Comparison of ENCODE assay signal across 7 cellular contexts in genomic region chr3:141888548-141888947, GRCh38. TPM values are rescaled to one million over a fixed set of nuclear protein-coding genes. Genes with fewer than 3 reads are reported as not detected.
DNase-seq lines count a peak whose midpoint lies in the region; ATAC-seq, FAIRE-seq and TF ChIP-seq lines count a peak whose summit lies in the region.
"Not testable (repeated sequence)": the region's sequence is repeated elsewhere in the genome, so short reads cannot be mapped to it uniquely, and the experiment has no call there.

No MANE protein-coding gene starts in this region.

- POLR2A ChIA-PET in activated CD4-positive, alpha-beta memory T cell treated with anti-CD3 and anti-CD28 coated beads for 36 hours (lab: Charles Lee) = not testable (repeated sequence)

- ATAC-seq in activated T-cell treated with anti-CD3 and anti-CD28 coated beads, Interleukin-2, amount 50 U/mL, for 4 hours = peak; percentile 14 to 51

- not testable (repeated sequence) for H3K36me3 ChIP-seq in bronchial epithelial cell (ENCODE audit: control insufficient read depth, insufficient read depth, low read length)

- H3K36me3 Mint-ChIP-seq in activated CD4-positive, alpha-beta memory T cell treated with anti-CD3 and anti-CD28 coated beads for 36 hours = peaks cover 35% of the 10 kb centered on the region
- H3K36me3 Mint-ChIP-seq in activated T-cell treated with anti-CD3 and anti-CD28 coated beads, Interleukin-2, amount 50 U/mL, for 4 hours (ENCODE audit: insufficient read depth) = peaks cover 41% of the 10 kb centered on the region
- H3K36me3 Mint-ChIP-seq in activated naive CD8-positive, alpha-beta T cell = peaks cover 15% of the 10 kb centered on the region

- peaks cover 15% of the 10 kb centered on the region for H3K9me3 Mint-ChIP-seq in activated CD4-positive, alpha-beta memory T cell treated with anti-CD3 and anti-CD28 coated beads for 36 hours
- peaks cover 14% of the 10 kb centered on the region for H3K9me3 Mint-ChIP-seq in activated T-cell treated with anti-CD3 and anti-CD28 coated beads, Interleukin-2, amount 50 U/mL, for 4 hours
- H3K9me3 Mint-ChIP-seq in activated naive CD8-positive, alpha-beta T cell (ENCODE audit: low read depth) = not testable (repeated sequence)

- H3K27me3 ChIP-seq in bronchial epithelial cell (ENCODE audit: control insufficient read depth, insufficient read depth, low read length) = not testable (repeated sequence)

- intact Hi-C loops in activated CD4-positive, alpha-beta memory T cell treated with anti-CD3 and anti-CD28 coated beads for 36 hours (cut with micrococcal nuclease) = not testable (repeated sequence)

- peaks cover 66% of the 10 kb centered on the region for H3K4me1 Mint-ChIP-seq in activated CD4-positive, alpha-beta memory T cell treated with anti-CD3 and anti-CD28 coated beads for 36 hours (ENCODE audit: low read depth)
- peaks cover 56% of the 10 kb centered on the region for H3K4me1 Mint-ChIP-seq in activated T-cell treated with anti-CD3 and anti-CD28 coated beads, Interleukin-2, amount 50 U/mL, for 4 hours (ENCODE audit: low read depth)
- H3K4me1 Mint-ChIP-seq in activated naive CD8-positive, alpha-beta T cell (ENCODE audit: low read depth) = peaks cover 65% of the 10 kb centered on the region

- peak; percentile 12 for DNase-seq in NCI-H82 (lab: John Stamatoyannopoulos, UW)
- DNase-seq in activated CD4-positive, alpha-beta memory T cell treated with anti-CD3 and anti-CD28 coated beads for 36 hours; activated T-cell treated with anti-CD3 and anti-CD28 coated beads, Interleukin-2, amount 50 U/mL, for 4 hours: not testable (repeated sequence)
- DNase-seq in bronchial epithelial cell (ENCODE audit: low read depth) = peak; percentile 10
- peak; percentile 14 for DNase-seq in stimulated activated CD4-positive, alpha-beta T cell treated with anti-CD3 and anti-CD28 coated beads, Interleukin-1b, Interleukin-23, amount 100 ng/mL, for 48 hours
- peak; percentile 3 to 28 for DNase-seq in stimulated activated CD8-positive, alpha-beta memory T cell treated with anti-CD3 and anti-CD28 coated beads, Interleukin-7, amount 100 ng/mL, for 4 hours (ENCODE audit: low read depth in 2 of 2)

- not testable (repeated sequence) for TF ChIP-seq CTCF in bronchial epithelial cell (IDR thresholded peaks at IDR 0.05; ENCODE audit: insufficient read depth, low read length, severe bottlenecking)

- CTCF ChIA-PET in activated CD4-positive, alpha-beta memory T cell treated with anti-CD3 and anti-CD28 coated beads for 36 hours (lab: Charles Lee) = not testable (repeated sequence)

- H3K27ac Mint-ChIP-seq in activated CD4-positive, alpha-beta memory T cell treated with anti-CD3 and anti-CD28 coated beads for 36 hours = peak overlapping the region; percentile 36
- peak overlapping the region; percentile 81 for H3K27ac Mint-ChIP-seq in activated naive CD8-positive, alpha-beta T cell

- H3K4me3 ChIP-seq in bronchial epithelial cell (ENCODE audit: low read depth, low read length) = not testable (repeated sequence)

- not testable (repeated sequence) for H3K27me3 Mint-ChIP-seq in activated CD4-positive, alpha-beta memory T cell treated with anti-CD3 and anti-CD28 coated beads for 36 hours; activated T-cell treated with anti-CD3 and anti-CD28 coated beads, Interleukin-2, amount 50 U/mL, for 4 hours (ENCODE audit: low read depth); activated naive CD8-positive, alpha-beta T cell

- FAIRE-seq in bronchial epithelial cell (lab: Jason Lieb, UNC) = not testable (repeated sequence)

- not testable (repeated sequence) for H3K4me3 Mint-ChIP-seq in activated CD4-positive, alpha-beta memory T cell treated with anti-CD3 and anti-CD28 coated beads for 36 hours; activated T-cell treated with anti-CD3 and anti-CD28 coated beads, Interleukin-2, amount 50 U/mL, for 4 hours; activated naive CD8-positive, alpha-beta T cell

RNA-seq across cellular contexts. Expression of gene ATP1B3, which starts 12.1 kb away (rescaled TPM):
- 100 to 1,000 TPM; 143 to 145 TPM for total RNA-seq in activated CD4-positive, alpha-beta memory T cell treated with anti-CD3 and anti-CD28 coated beads for 36 hours
- total RNA-seq in activated T-cell treated with anti-CD3 and anti-CD28 coated beads, Interleukin-2, amount 50 U/mL, for 4 hours = 100 to 1,000 TPM; 219 to 266 (median 227) TPM
- total RNA-seq in bronchial epithelial cell = 79.4 and 89.5 TPM in 2 replicates
